23 cellular contexts compared by ENCODE assay signal in genomic region chr1:165207774-165208359, GRCh38.
"Had no signal": no experiment of that assay in that cellular context is flagged by ENCODE, and none has a peak within 500 bp of the region (broad histone marks: within the 10 kb centered on the region; RNA-seq: fewer than 3 reads in every experiment).

No MANE protein-coding gene starts in this region.

- H3K4me3 ChIP-seq: body of pancreas, heart right ventricle, left lung, lung, transverse colon, uterus had no signal

- H3K27me3 Mint-ChIP-seq: activated naive CD4-positive, alpha-beta T cell treated with anti-CD3 and anti-CD28 coated beads, Interleukin-2, amount 50 U/mL, for 24 hours; dendritic cell treated with granulocyte-macrophage colony-stimulating factor and Interleukin-4, amounts not matched to agents 40 ng/mL and 50 ng/mL, for 4 days had no signal

- H3K36me3 ChIP-seq: heart right ventricle, left lung, transverse colon, uterus had no signal

- DNase-seq: activated gamma-delta T cell treated with Interleukin-2 at 50 U/mL for 16 hours; activated T-cell treated with anti-CD3 and anti-CD28 coated beads, Interleukin-2, amount 50 U/mL, for 1 hour; anterior cingulate cortex; body of pancreas; effector CD4-positive, alpha-beta T cell; foreskin fibroblast; heart right ventricle; kidney; left lung; naive B cell; occipital lobe; posterior cingulate gyrus; small intestine; stimulated activated CD4-positive, alpha-beta T cell treated with anti-CD3 and anti-CD28 coated beads, Interleukin-15, amount 100 ng/mL, for 24 hours; stimulated activated CD8-positive, alpha-beta memory T cell treated with anti-CD3 and anti-CD28 coated beads, Interleukin-4, amount 100 ng/mL, for 48 hours; stimulated activated naive B cell treated with anti-CD40 and anti-IgM and Interleukin-4, amounts not matched to agents 10 μg/mL and 1 μg/mL and 100 μg/mL, for 72 hours; transverse colon; uterus had no signal

- H3K27ac ChIP-seq: body of pancreas, heart right ventricle, left lung, transverse colon, uterus had no signal

- H3K4me1 ChIP-seq: body of pancreas, heart right ventricle, left lung, transverse colon, uterus had no signal

- H3K27ac Mint-ChIP-seq: activated naive CD4-positive, alpha-beta T cell treated with anti-CD3 and anti-CD28 coated beads, Interleukin-2, amount 50 U/mL, for 24 hours; dendritic cell treated with granulocyte-macrophage colony-stimulating factor and Interleukin-4, amounts not matched to agents 40 ng/mL and 50 ng/mL, for 4 days; naive B cell; stimulated activated naive B cell treated with anti-CD40 and anti-IgM and Interleukin-4, amounts not matched to agents 10 μg/mL and 1 μg/mL and 100 μg/mL, for 72 hours; WTC11 had no signal

- ATAC-seq: body of pancreas; heart right ventricle; left lung; sciatic nerve; stimulated activated naive B cell treated with anti-CD40 and anti-IgM and Interleukin-4, amounts not matched to agents 10 μg/mL and 1 μg/mL and 100 μg/mL, for 72 hours; WTC11 had no signal

- H3K27me3 ChIP-seq: body of pancreas, left lung, transverse colon, uterus had no signal

- H3K9me3 Mint-ChIP-seq: activated naive CD4-positive, alpha-beta T cell treated with anti-CD3 and anti-CD28 coated beads, Interleukin-2, amount 50 U/mL, for 24 hours; dendritic cell treated with granulocyte-macrophage colony-stimulating factor and Interleukin-4, amounts not matched to agents 40 ng/mL and 50 ng/mL, for 4 days; WTC11 had no signal

- H3K36me3 Mint-ChIP-seq: activated naive CD4-positive, alpha-beta T cell treated with anti-CD3 and anti-CD28 coated beads, Interleukin-2, amount 50 U/mL, for 24 hours; naive B cell; stimulated activated naive B cell treated with anti-CD40 and anti-IgM and Interleukin-4, amounts not matched to agents 10 μg/mL and 1 μg/mL and 100 μg/mL, for 72 hours; WTC11 had no signal

- H3K9me3 ChIP-seq: body of pancreas, heart right ventricle, left lung, transverse colon, uterus had no signal

- H3K4me1 Mint-ChIP-seq: activated naive CD4-positive, alpha-beta T cell treated with anti-CD3 and anti-CD28 coated beads, Interleukin-2, amount 50 U/mL, for 24 hours; naive B cell; stimulated activated naive B cell treated with anti-CD40 and anti-IgM and Interleukin-4, amounts not matched to agents 10 μg/mL and 1 μg/mL and 100 μg/mL, for 72 hours had no signal

- H3K4me3 Mint-ChIP-seq: activated naive CD4-positive, alpha-beta T cell treated with anti-CD3 and anti-CD28 coated beads, Interleukin-2, amount 50 U/mL, for 24 hours; dendritic cell treated with granulocyte-macrophage colony-stimulating factor and Interleukin-4, amounts not matched to agents 40 ng/mL and 50 ng/mL, for 4 days; naive B cell; stimulated activated naive B cell treated with anti-CD40 and anti-IgM and Interleukin-4, amounts not matched to agents 10 μg/mL and 1 μg/mL and 100 μg/mL, for 72 hours; WTC11 had no signal
